In genomic region chr17:57910462-57910861, GRCh38 we compare ENCODE assay signal across 17 cellular contexts. TPM values are rescaled to one million over a fixed set of nuclear protein-coding genes. Genes with fewer than 3 reads are reported as not detected.
DNase-seq lines count a peak whose midpoint lies in the region; ATAC-seq and TF ChIP-seq lines count a peak whose summit lies in the region.
"Had no signal": no experiment of that assay in that cellular context is flagged by ENCODE, and none has a peak within 500 bp of the region (broad histone marks: within the 10 kb centered on the region; RNA-seq: fewer than 3 reads in every experiment).

No MANE protein-coding gene starts in this region.

- peak overlapping the region; percentile 97 to 100 (median 99) for H3K27ac ChIP-seq in sigmoid colon
- H3K27ac ChIP-seq: KMS-11 had no signal

- no peaks in the 10 kb centered on the region for H3K27me3 ChIP-seq in sigmoid colon

- DNase-seq in Calu3: no peak
- no peak for DNase-seq in endothelial cell (ENCODE audit: low spot score)
- DNase-seq in sigmoid colon: no peak
- no peak for DNase-seq in epidermal melanocyte (ENCODE audit: insufficient read length, low spot score)
- DNase-seq in central memory CD4-positive, alpha-beta T cell: no peak
- DNase-seq in NCI-H748 (lab: John Stamatoyannopoulos, UW; ENCODE audit: unreplicated experiment): no peak
- no peak for DNase-seq in NCI-H446 (lab: John Stamatoyannopoulos, UW)
- DNase-seq: AML-193, COR-L47, EL, NCI-H1048, NCI-H146, NCI-H2081, SHP77 had no signal

- H3K4me3 Mint-ChIP-seq in Calu3 (ENCODE audit: low read depth, unreplicated experiment) (no peak overlapping the region), endothelial cell (ENCODE audit: unreplicated experiment) (no peak overlapping the region)
- no peak overlapping the region for H3K4me3 Mint-ChIP-seq in activated T-helper 17 cell treated with anti-CD3 and anti-CD28 coated beads, Interleukin-2, amount 50 U/mL, for 72 hours
- H3K4me3 Mint-ChIP-seq: GM23338 had no signal

- no peak for TF ChIP-seq POLR2A in sigmoid colon (IDR thresholded peaks at IDR 0.05)

- H3K36me3 Mint-ChIP-seq in Calu3 (ENCODE audit: insufficient read depth, unreplicated experiment): peaks cover 9% of the 10 kb centered on the region
- H3K36me3 Mint-ChIP-seq in activated T-helper 17 cell treated with anti-CD3 and anti-CD28 coated beads, Interleukin-2, amount 50 U/mL, for 72 hours (ENCODE audit: low read depth): no peaks in the 10 kb centered on the region
- H3K36me3 Mint-ChIP-seq in endothelial cell (ENCODE audit: low read depth, unreplicated experiment): peaks cover 5% of the 10 kb centered on the region

- WGBS in sigmoid colon, 2 donors: 70 to 84% methylated on average over 3 of the region's 3 CpGs

- TF ChIP-seq EP300 in sigmoid colon (IDR thresholded peaks at IDR 0.05): no peak

- H3K27me3 Mint-ChIP-seq in Calu3 (ENCODE audit: unreplicated experiment) (no peaks in the 10 kb centered on the region), endothelial cell (ENCODE audit: unreplicated experiment) (peaks cover 11% of the 10 kb centered on the region)
- peaks cover 4% of the 10 kb centered on the region for H3K27me3 Mint-ChIP-seq in activated T-helper 17 cell treated with anti-CD3 and anti-CD28 coated beads, Interleukin-2, amount 50 U/mL, for 72 hours

- H3K27ac Mint-ChIP-seq in Calu3 (ENCODE audit: unreplicated experiment) (peak overlapping the region; percentile 48), endothelial cell (ENCODE audit: unreplicated experiment) (peak overlapping the region; percentile 9)
- peak overlapping the region; percentile 40 for H3K27ac Mint-ChIP-seq in activated T-helper 17 cell treated with anti-CD3 and anti-CD28 coated beads, Interleukin-2, amount 50 U/mL, for 72 hours
- H3K27ac Mint-ChIP-seq: GM23338 had no signal

- H3K4me3 ChIP-seq in sigmoid colon: no peak overlapping the region
- H3K4me3 ChIP-seq: GM23338 had no signal

- H3K36me3 ChIP-seq in sigmoid colon: no peaks in the 10 kb centered on the region

- CTCF ChIA-PET in Calu3 (lab: Charles Lee): no interaction called here

- no peak for ATAC-seq in activated T-helper 17 cell treated with anti-CD3 and anti-CD28 coated beads, Interleukin-2, amount 50 U/mL, for 72 hours (replicated peaks)
- ATAC-seq: GM23338 had no signal

- no TSS peak for BruUV-seq in Calu3 (replicated peaks; lab: Mats Ljungman, UMichigan)

- intact Hi-C loops in Calu3 (cut with micrococcal nuclease; ENCODE audit: unreplicated experiment) (no loop called here), sigmoid colon (cut with DNase I) (loop anchor here (5.0 kb wide), 1 partner anchor 42 kb away; no protein-coding TSS in a partner anchor)

- H3K4me1 Mint-ChIP-seq in Calu3 (ENCODE audit: low read depth, unreplicated experiment): peaks cover 57% of the 10 kb centered on the region
- no peaks in the 10 kb centered on the region for H3K4me1 Mint-ChIP-seq in activated T-helper 17 cell treated with anti-CD3 and anti-CD28 coated beads, Interleukin-2, amount 50 U/mL, for 72 hours
- peaks cover 27% of the 10 kb centered on the region for H3K4me1 Mint-ChIP-seq in endothelial cell (ENCODE audit: unreplicated experiment)

- no peaks in the 10 kb centered on the region for H3K9me3 ChIP-seq in sigmoid colon

- H3K9me3 Mint-ChIP-seq in Calu3 (ENCODE audit: low read depth, unreplicated experiment) (no peaks in the 10 kb centered on the region), endothelial cell (ENCODE audit: unreplicated experiment) (no peaks in the 10 kb centered on the region)
- no peaks in the 10 kb centered on the region for H3K9me3 Mint-ChIP-seq in activated T-helper 17 cell treated with anti-CD3 and anti-CD28 coated beads, Interleukin-2, amount 50 U/mL, for 72 hours
- H3K9me3 Mint-ChIP-seq: GM23338 had no signal

- peaks cover 0 to 90% (median 78%) of the 10 kb centered on the region in 4 donors for H3K4me1 ChIP-seq in sigmoid colon

- TF ChIP-seq CTCF in Calu3 (IDR thresholded peaks at IDR 0.05; ENCODE audit: unreplicated experiment) (no peak), endothelial cell (IDR thresholded peaks at IDR 0.05; ENCODE audit: unreplicated experiment) (no peak), sigmoid colon (IDR thresholded peaks at IDR 0.05) (no peak)

RNA-seq across cellular contexts. Expression of gene CUEDC1, which starts 44.8 kb away (rescaled TPM):
- 30.9 and 34.7 TPM in 2 replicates for total RNA-seq in Calu3 (2022)
- under 1 TPM; 0.15 to 0.56 TPM for total RNA-seq in activated T-helper 17 cell treated with anti-CD3 and anti-CD28 coated beads, Interleukin-2, amount 50 U/mL, for 72 hours
- 13.3 TPM for total RNA-seq in endothelial cell (ENCODE audit: unreplicated experiment)
- total RNA-seq in sigmoid colon: 10 to 100 TPM; 29.5 to 64.0 (median 33.7) TPM
- 10 to 100 TPM in 2 of 3 donors, 1 to 10 TPM in 1; 3.0 to 20.0 (median 11.4) TPM for polyA plus RNA-seq in sigmoid colon
